ENCODE assay signal across 2 cellular contexts in genomic region chr3:117217355-117217754, GRCh38.
A peak's percentile ranks its signal among the peaks of the same experiment; 100 is the strongest.
TF ChIP-seq lines count a peak whose summit lies in the region.

No MANE protein-coding gene starts in this region.

TF ChIP-seq in HepG2, 621 proteins besides CTCF, POLR2A, EP300 and RAD21 (continued from another document):
- TF ChIP-seq ZNF282 (IDR thresholded peaks at IDR 0.05; ENCODE audit: partially characterized antibody) (no peak), SIN3A (IDR thresholded peaks at IDR 0.05; ENCODE audit: borderline replicate concordance, low read depth, low read length) (no peak), NFE2L2 (IDR thresholded peaks at IDR 0.05; ENCODE audit: low read length) (no peak), ZNF572 (CRISPR knock-in tag; IDR thresholded peaks at IDR 0.05) (no peak), DR1 (CRISPR knock-in tag; IDR thresholded peaks at IDR 0.05) (no peak), ZNF143 (CRISPR knock-in tag; IDR thresholded peaks at IDR 0.05) (no peak), U2AF2 (IDR thresholded peaks at IDR 0.05; ENCODE audit: low read depth, low read length) (no peak)

TF ChIP-seq in IMR-90, 13 proteins besides CTCF, POLR2A, EP300 and RAD21 (continued from another document):
- TF ChIP-seq FOS (IDR thresholded peaks at IDR 0.05; ENCODE audit: low read depth, low read length), result peak; percentile 29; the same call in 1 of the 2 replicates
